Comparison of ENCODE assay signal across 12 cellular contexts in genomic region chr11:95255523-95256165, GRCh38. TPM values are rescaled to one million over a fixed set of nuclear protein-coding genes. Genes with fewer than 3 reads are reported as not detected.
A peak's percentile ranks its signal among the peaks of the same experiment; 100 is the strongest.
DNase-seq lines count a peak whose midpoint lies in the region; ATAC-seq and TF ChIP-seq lines count a peak whose summit lies in the region.
"Had no signal": no experiment of that assay in that cellular context is flagged by ENCODE, and none has a peak within 500 bp of the region (broad histone marks: within the 10 kb centered on the region; RNA-seq: fewer than 3 reads in every experiment).

No MANE protein-coding gene starts in this region.

- no peaks in the 10 kb centered on the region for H3K27me3 Mint-ChIP-seq in activated T-helper 17 cell treated with anti-CD3 and anti-CD28 coated beads, Interleukin-2, amount 50 U/mL, for 72 hours
- no peaks in the 10 kb centered on the region for H3K27me3 Mint-ChIP-seq in mesothelial cell of epicardium (ENCODE audit: low read depth)

- H3K27me3 ChIP-seq in BLaER1 (no peaks in the 10 kb centered on the region), HUES48 (ENCODE audit: control insufficient read depth, insufficient read depth, low read length) (no peaks in the 10 kb centered on the region)

- peak overlapping the region; percentile 62 for H3K27ac ChIP-seq in BLaER1
- H3K27ac ChIP-seq in HUES48 (ENCODE audit: low read depth, low read length) = peak overlapping the region; percentile 89
- H3K27ac ChIP-seq: thoracic aorta had no signal

- H3K4me3 ChIP-seq in BLaER1 (no peak overlapping the region), HUES48 (ENCODE audit: low read depth, low read length) (peak overlapping the region; percentile 7; the same call in 1 of the 2 replicates)
- H3K4me3 ChIP-seq: thoracic aorta had no signal

- no peaks in the 10 kb centered on the region for H3K36me3 Mint-ChIP-seq in activated T-helper 17 cell treated with anti-CD3 and anti-CD28 coated beads, Interleukin-2, amount 50 U/mL, for 72 hours (ENCODE audit: low read depth)
- no peaks in the 10 kb centered on the region for H3K36me3 Mint-ChIP-seq in mesothelial cell of epicardium

- H3K9me3 Mint-ChIP-seq in activated T-helper 17 cell treated with anti-CD3 and anti-CD28 coated beads, Interleukin-2, amount 50 U/mL, for 72 hours = no peaks in the 10 kb centered on the region
- H3K9me3 Mint-ChIP-seq in mesothelial cell of epicardium = no peaks in the 10 kb centered on the region

- TF ChIP-seq CTCF in mesothelial cell of epicardium (IDR thresholded peaks at IDR 0.05; ENCODE audit: unreplicated experiment) = no peak

- H4K20me1 ChIP-seq in BLaER1 = no peaks in the 10 kb centered on the region

- H3K9ac ChIP-seq in BLaER1 = no peak overlapping the region
- peak overlapping the region; percentile 24; the same call in 1 of the 2 replicates for H3K9ac ChIP-seq in HUES48 (ENCODE audit: low read depth, low read length)

- peak overlapping the region; percentile 69 for H3K4me2 ChIP-seq in BLaER1

- peak overlapping the region; percentile 23 for H3K4me3 Mint-ChIP-seq in activated T-helper 17 cell treated with anti-CD3 and anti-CD28 coated beads, Interleukin-2, amount 50 U/mL, for 72 hours
- no peak overlapping the region for H3K4me3 Mint-ChIP-seq in mesothelial cell of epicardium

- no peaks in the 10 kb centered on the region for H3K36me3 ChIP-seq in BLaER1
- no peaks in the 10 kb centered on the region for H3K36me3 ChIP-seq in HUES48 (ENCODE audit: control insufficient read depth, insufficient read depth, low read length)
- H3K36me3 ChIP-seq: thoracic aorta had no signal

- H3K4me1 ChIP-seq in BLaER1 = peaks cover 39% of the 10 kb centered on the region
- H3K4me1 ChIP-seq in HUES48 (ENCODE audit: control insufficient read depth, insufficient read depth, low read length) = peaks cover 63% of the 10 kb centered on the region

- DNase-seq in mesothelial cell of epicardium (ENCODE audit: low spot score in 2 of 2, unreplicated experiment in 2 of 2) (no peak), SW 1271 (lab: John Stamatoyannopoulos, UW) (no peak), Kasumi-1 (lab: John Stamatoyannopoulos, UW) (no peak), DMS53 treated with DMSO at 0.1 percent for 48 hours (lab: John Stamatoyannopoulos, UW; ENCODE audit: unreplicated experiment) (no peak), amniotic stem cell (lab: John Stamatoyannopoulos, UW) (no peak)
- DNase-seq: activated CD4-positive, alpha-beta T cell treated with anti-CD3 and anti-CD28 coated beads for 1 hour; retina had no signal

- ATAC-seq in activated T-helper 17 cell treated with anti-CD3 and anti-CD28 coated beads, Interleukin-2, amount 50 U/mL, for 72 hours (replicated peaks) = no peak
- ATAC-seq: HCT116 had no signal

- peaks cover 23% of the 10 kb centered on the region for H3K4me1 Mint-ChIP-seq in activated T-helper 17 cell treated with anti-CD3 and anti-CD28 coated beads, Interleukin-2, amount 50 U/mL, for 72 hours
- peaks cover 61% of the 10 kb centered on the region for H3K4me1 Mint-ChIP-seq in mesothelial cell of epicardium

- no peaks in the 10 kb centered on the region; the same call in 1 of the 2 replicates for H3K9me3 ChIP-seq in BLaER1
- no peaks in the 10 kb centered on the region for H3K9me3 ChIP-seq in HUES48 (ENCODE audit: control insufficient read depth, insufficient read depth, low read length)
- H3K9me3 ChIP-seq: thoracic aorta had no signal

- no peak overlapping the region for H3K27ac Mint-ChIP-seq in activated T-helper 17 cell treated with anti-CD3 and anti-CD28 coated beads, Interleukin-2, amount 50 U/mL, for 72 hours
- H3K27ac Mint-ChIP-seq in mesothelial cell of epicardium = peak overlapping the region; percentile 70

RNA-seq across cellular contexts. Expression of gene SESN3, which starts 24.6 kb away (rescaled TPM):
- total RNA-seq in activated T-helper 17 cell treated with anti-CD3 and anti-CD28 coated beads, Interleukin-2, amount 50 U/mL, for 72 hours = 1 to 10 TPM; 4.6 to 9.7 TPM
- total RNA-seq in mesothelial cell of epicardium = 118 to 130 TPM (median 123 TPM) in 3 replicates

Comparison
In these comparisons a context has a peak if more than half of its experiments do, and no peak if none do; other contexts are left out.
1. RNA of gene SESN3, which starts 24.6 kb away (total RNA-seq): 118 to 130 TPM in mesothelial cell of epicardium; 4.6 to 9.7 TPM in activated T-helper 17 cell treated with anti-CD3 and anti-CD28 coated beads, Interleukin-2, amount 50 U/mL, for 72 hours; every median in the first group is over 10 times any median in the second.